25 cellular contexts compared by ENCODE assay signal in the genomic region with DNA sequence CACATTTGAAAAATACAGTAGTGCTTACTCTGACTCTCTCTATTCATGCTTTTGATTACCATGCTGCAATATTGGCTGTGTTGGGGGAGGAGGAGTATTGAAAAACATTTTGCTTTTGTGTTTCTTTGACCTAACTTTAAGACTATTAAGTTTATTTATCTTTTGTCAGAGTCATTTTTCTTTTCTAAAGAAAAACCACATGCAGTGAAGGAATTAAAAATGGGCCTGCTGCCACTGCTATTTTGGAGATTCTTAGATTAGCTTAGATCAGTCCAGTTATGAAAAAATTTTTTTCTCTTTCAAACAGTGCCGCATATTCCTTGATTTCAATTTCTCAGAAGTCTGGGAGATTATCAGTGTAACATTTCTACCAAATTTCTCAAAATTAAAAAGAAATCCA. TPM values are rescaled to one million over a fixed set of nuclear protein-coding genes. Genes with fewer than 3 reads are reported as not detected.
A peak's percentile ranks its signal among the peaks of the same experiment; 100 is the strongest.
DNase-seq lines count a peak whose midpoint lies in the region; ATAC-seq, FAIRE-seq and TF ChIP-seq lines count a peak whose summit lies in the region.
"Had no signal": no experiment of that assay in that cellular context is flagged by ENCODE, and none has a peak within 500 bp of the region (broad histone marks: within the 10 kb centered on the region; RNA-seq: fewer than 3 reads in every experiment).

No MANE protein-coding gene starts in this region.

- no peak overlapping the region for H3K9ac ChIP-seq in SK-N-MC (ENCODE audit: insufficient read length)
- H3K9ac ChIP-seq: BLaER1, neural progenitor cell had no signal

- no peak overlapping the region for H3K4me2 ChIP-seq in hepatocyte
- H3K4me2 ChIP-seq: BLaER1, neural progenitor cell had no signal

- H3K4me3 Mint-ChIP-seq in osteocyte (ENCODE audit: unreplicated experiment) = no peak overlapping the region
- H3K4me3 Mint-ChIP-seq: activated CD4-positive, alpha-beta T cell treated with anti-CD3 and anti-CD28 coated beads for 36 hours; activated naive CD8-positive, alpha-beta T cell; central memory CD8-positive, alpha-beta T cell; H9; neural progenitor cell; T-helper 17 cell had no signal

- H3K36me3 ChIP-seq in SK-N-MC (ENCODE audit: insufficient read depth, low read length) (no peaks in the 10 kb centered on the region), hepatocyte (replicated peaks; ENCODE audit: insufficient read depth, low read depth) (no peaks in the 10 kb centered on the region), sigmoid colon (no peaks in the 10 kb centered on the region), right lobe of liver (no peaks in the 10 kb centered on the region)
- H3K36me3 ChIP-seq: BLaER1, neural progenitor cell, vagina had no signal

- no peaks in the 10 kb centered on the region for H3K9me3 ChIP-seq in SK-N-MC (ENCODE audit: low read depth, low read length)
- no peaks in the 10 kb centered on the region for H3K9me3 ChIP-seq in hepatocyte (ENCODE audit: low read depth)
- no peaks in the 10 kb centered on the region for H3K9me3 ChIP-seq in sigmoid colon
- H3K9me3 ChIP-seq in right lobe of liver = no peaks in the 10 kb centered on the region
- H3K9me3 ChIP-seq: A549, BLaER1, vagina had no signal

- TF ChIP-seq POLR2A in sigmoid colon (IDR thresholded peaks at IDR 0.05) = no peak
- no peak for TF ChIP-seq POLR2A in right lobe of liver (IDR thresholded peaks at IDR 0.05)

- no peaks in the 10 kb centered on the region for H3K27me3 Mint-ChIP-seq in osteocyte (ENCODE audit: unreplicated experiment)
- H3K27me3 Mint-ChIP-seq: activated CD4-positive, alpha-beta T cell treated with anti-CD3 and anti-CD28 coated beads for 36 hours; activated naive CD8-positive, alpha-beta T cell; central memory CD8-positive, alpha-beta T cell; progenitor cell of endocrine pancreas; T-helper 17 cell had no signal

- H2AFZ ChIP-seq in hepatocyte = no peak overlapping the region
- H2AFZ ChIP-seq: neural progenitor cell had no signal

- H3K27ac ChIP-seq in SK-N-MC (peak overlapping the region; percentile 34; the same call in 1 of the 2 replicates), hepatocyte (no peak overlapping the region), sigmoid colon (peak overlapping the region in 1 of 4 donors; percentile 23), right lobe of liver (no peak overlapping the region)
- H3K27ac ChIP-seq: BLaER1, foreskin keratinocyte, neural progenitor cell, vagina had no signal

- H3K27me3 ChIP-seq in hepatocyte (no peaks in the 10 kb centered on the region), sigmoid colon (no peaks in the 10 kb centered on the region), right lobe of liver (no peaks in the 10 kb centered on the region)
- H3K27me3 ChIP-seq: BLaER1, foreskin keratinocyte, heart right ventricle, neural progenitor cell, vagina had no signal

- H3K27ac Mint-ChIP-seq in osteocyte (ENCODE audit: unreplicated experiment) = peak overlapping the region; percentile 81
- H3K27ac Mint-ChIP-seq: activated CD4-positive, alpha-beta T cell treated with anti-CD3 and anti-CD28 coated beads for 36 hours; activated naive CD8-positive, alpha-beta T cell; neural progenitor cell; progenitor cell of endocrine pancreas; T-helper 17 cell had no signal

- no peaks in the 10 kb centered on the region for H3K9me3 Mint-ChIP-seq in osteocyte (ENCODE audit: unreplicated experiment)
- H3K9me3 Mint-ChIP-seq: central memory CD8-positive, alpha-beta T cell had no signal

- H3K36me3 Mint-ChIP-seq in osteocyte (ENCODE audit: unreplicated experiment) = peaks cover 3% of the 10 kb centered on the region

- no peaks in the 10 kb centered on the region for H3K9me2 ChIP-seq in hepatocyte (replicated peaks; ENCODE audit: insufficient read depth)

- H3K79me2 ChIP-seq in hepatocyte = no peaks in the 10 kb centered on the region

- DNase-seq in AG10803 (ENCODE audit: low read depth) (peak; percentile 29), SK-N-MC (ENCODE audit: low read depth, low spot score) (no peak), osteocyte (ENCODE audit: extremely low spot score, unreplicated experiment) (no peak), hepatocyte (ENCODE audit: low spot score) (no peak), sigmoid colon (no peak), right lobe of liver (no peak)
- DNase-seq: activated CD4-positive, alpha-beta T cell treated with anti-CD3 and anti-CD28 coated beads for 36 hours; activated T-cell treated with anti-CD3 and anti-CD28 coated beads for 4 hours; foreskin keratinocyte; H9; heart right ventricle; NCI-H1436 treated with DMSO at 0.1 percent for 48 hours; NCI-H345; stimulated activated naive CD4-positive, alpha-beta T cell treated with Interleukin-2 at 50 U/mL for 16 hours; T-helper 17 cell had no signal

- 82% methylated on average over 1 of the region's 1 CpG for WGBS in hepatocyte (ENCODE audit: low lambda C conversion rate, missing lambda C conversion rate)
- 82 to 91% methylated on average over 1 of the region's 1 CpG for WGBS in sigmoid colon, 2 donors
- 71% methylated on average over 1 of the region's 1 CpG for WGBS in right lobe of liver (ENCODE audit: insufficient coverage, low coverage, low lambda C conversion rate, missing lambda C conversion rate)

- H3K4me1 ChIP-seq in hepatocyte (ENCODE audit: insufficient read depth) (no peaks in the 10 kb centered on the region), sigmoid colon (peaks cover 0 to 38% (median 36%) of the 10 kb centered on the region in 4 donors), right lobe of liver (no peaks in the 10 kb centered on the region)
- H3K4me1 ChIP-seq: BLaER1, neural progenitor cell had no signal

- H3K4me3 ChIP-seq in AG10803 (ENCODE audit: low read length) (no peak overlapping the region), SK-N-MC (no peak overlapping the region), hepatocyte (no peak overlapping the region), sigmoid colon (no peak overlapping the region), right lobe of liver (no peak overlapping the region)
- H3K4me3 ChIP-seq: A549, BLaER1, heart right ventricle, K562, neural progenitor cell, vagina had no signal

- TF ChIP-seq EP300 in sigmoid colon (IDR thresholded peaks at IDR 0.05) = no peak

- no peak for TF ChIP-seq CTCF in AG10803 (conservative IDR thresholded peaks at IDR 0.05; ENCODE audit: low read length)
- no peak for TF ChIP-seq CTCF in osteocyte (IDR thresholded peaks at IDR 0.05)
- TF ChIP-seq CTCF in hepatocyte (IDR thresholded peaks at IDR 0.05; ENCODE audit: poor library complexity) = no peak
- no peak for TF ChIP-seq CTCF in sigmoid colon (IDR thresholded peaks at IDR 0.05)
- TF ChIP-seq CTCF in right lobe of liver (IDR thresholded peaks at IDR 0.05) = no peak

- H4K20me1 ChIP-seq in hepatocyte (ENCODE audit: insufficient read depth, poor library complexity, severe bottlenecking) = no peaks in the 10 kb centered on the region
- H4K20me1 ChIP-seq: BLaER1 had no signal

- ATAC-seq in HG03108 (IDR thresholded peaks at IDR 0.05; ENCODE audit: unreplicated experiment) (no peak), right lobe of liver (no peak)
- ATAC-seq: activated CD4-positive, alpha-beta T cell treated with anti-CD3 and anti-CD28 coated beads for 36 hours; K562; T-helper 17 cell had no signal

- peak; percentile 93 for FAIRE-seq in endometrium (lab: Jason Lieb, UNC)
- FAIRE-seq: A549, K562 had no signal

- intact Hi-C loops in sigmoid colon (cut with DNase I) (no loop called here), right lobe of liver (cut with DNase I) (no loop called here)

- H3K4me1 Mint-ChIP-seq in osteocyte (ENCODE audit: unreplicated experiment) = peaks cover 40% of the 10 kb centered on the region
- H3K4me1 Mint-ChIP-seq: activated CD4-positive, alpha-beta T cell treated with anti-CD3 and anti-CD28 coated beads for 36 hours; central memory CD8-positive, alpha-beta T cell; H9; neural progenitor cell; T-helper 17 cell had no signal

RNA-seq across cellular contexts. Expression of a gene that starts 36.1 kb away (rescaled TPM):
- total RNA-seq in osteocyte (15.9 and 20.4 TPM in 2 replicates), hepatocyte (32.0 and 33.8 TPM in 2 replicates), sigmoid colon (10 to 100 TPM; 15.1 to 20.4 (median 18.6) TPM), right lobe of liver (10 to 100 TPM; 22.1 to 57.2 (median 43.9) TPM)
- polyA plus RNA-seq in hepatocyte (27.4 and 28.7 TPM in 2 replicates), sigmoid colon (10 to 100 TPM; 15.4 to 43.2 (median 41.4) TPM)
